Comparison of ENCODE assay signal across 25 cellular contexts in the genomic region with DNA sequence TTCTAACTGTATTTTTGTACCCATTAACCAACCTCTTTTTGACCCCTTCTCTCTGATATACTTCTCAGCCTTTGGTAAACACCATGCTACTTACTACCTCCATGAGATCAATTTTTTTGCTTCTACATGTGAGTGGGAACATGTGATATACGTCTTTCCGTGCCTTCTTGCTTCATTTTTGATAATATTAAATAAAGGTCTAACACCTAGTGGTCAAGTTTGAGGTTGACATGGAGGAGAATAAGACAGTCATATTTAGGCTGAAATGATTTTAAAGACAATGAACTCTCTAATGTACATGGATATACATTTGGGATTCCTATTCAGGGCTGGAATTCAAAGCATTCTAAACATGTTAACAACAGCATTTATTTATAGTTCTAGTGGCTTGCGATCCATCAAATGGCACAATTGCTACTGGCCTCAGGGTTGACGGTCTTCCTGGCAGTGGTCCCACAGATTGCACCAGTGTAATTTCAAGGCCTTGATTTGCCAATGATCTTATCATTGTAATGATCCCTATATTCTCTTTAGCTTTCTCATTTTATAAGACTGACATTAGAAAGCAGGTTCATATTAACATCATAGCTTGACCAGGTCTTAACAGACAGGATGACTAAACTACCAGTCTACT.
DNase-seq lines count a peak whose midpoint lies in the region; ATAC-seq, FAIRE-seq and TF ChIP-seq lines count a peak whose summit lies in the region.
"Had no signal": no experiment of that assay in that cellular context is flagged by ENCODE, and none has a peak within 500 bp of the region (broad histone marks: within the 10 kb centered on the region; RNA-seq: fewer than 3 reads in every experiment).

No MANE protein-coding gene starts in this region.

- H3K36me3 ChIP-seq in astrocyte (ENCODE audit: insufficient read depth, low read length) (no peaks in the 10 kb centered on the region), trophoblast cell (ENCODE audit: control insufficient read depth in 1 of 2, insufficient read depth in 2 of 2, low read length in 2 of 2) (no peaks in the 10 kb centered on the region)

- H4K12ac ChIP-seq in trophoblast cell (ENCODE audit: low read depth, low read length), result no peak overlapping the region

- no CpG with 5 or more reads among the region's 4 CpGs for WGBS in trophoblast cell (ENCODE audit: extremely low coverage, insufficient coverage, insufficient read length)

- H3K27me3 Mint-ChIP-seq in astrocyte (ENCODE audit: low read depth, unreplicated experiment), result no peaks in the 10 kb centered on the region
- H3K27me3 Mint-ChIP-seq: activated CD4-positive, alpha-beta T cell treated with anti-CD3 and anti-CD28 coated beads, Interleukin-2, amount 10 ng/mL, durations not matched to agents 24 days and 14 days; central memory CD8-positive, alpha-beta T cell had no signal

- TF ChIP-seq CTCF in astrocyte (IDR thresholded peaks at IDR 0.05; ENCODE audit: insufficient read depth, low read depth, low read length), result peak; percentile 8

- H3K27ac ChIP-seq in astrocyte (ENCODE audit: low read depth, low read length), result no peak overlapping the region
- H3K27ac ChIP-seq in trophoblast cell (ENCODE audit: low read depth, low read length), result no peak overlapping the region
- H3K27ac ChIP-seq: skin epidermis had no signal

- H3K4me3 Mint-ChIP-seq in astrocyte (ENCODE audit: unreplicated experiment), result no peak overlapping the region
- H3K4me3 Mint-ChIP-seq: activated CD4-positive, alpha-beta T cell treated with anti-CD3 and anti-CD28 coated beads, Interleukin-2, amount 10 ng/mL, durations not matched to agents 24 days and 14 days; activated T-cell treated with anti-CD3 and anti-CD28 coated beads, Interleukin-2, amount 50 U/mL, for 72 hours; central memory CD8-positive, alpha-beta T cell; nephron progenitor cell had no signal

- H3K27ac Mint-ChIP-seq in astrocyte (ENCODE audit: unreplicated experiment), result no peak overlapping the region
- H3K27ac Mint-ChIP-seq: activated CD4-positive, alpha-beta T cell treated with anti-CD3 and anti-CD28 coated beads, Interleukin-2, amount 10 ng/mL, durations not matched to agents 24 days and 14 days; activated T-cell treated with anti-CD3 and anti-CD28 coated beads, Interleukin-2, amount 50 U/mL, for 72 hours; nephron progenitor cell had no signal

- H3K4me1 ChIP-seq in astrocyte (ENCODE audit: insufficient read depth, low read length) (no peaks in the 10 kb centered on the region), trophoblast cell (ENCODE audit: control insufficient read depth in 1 of 2, insufficient read depth in 2 of 2, low read length in 2 of 2) (no peaks in the 10 kb centered on the region)

- no peak overlapping the region for H3K4me3 ChIP-seq in astrocyte (ENCODE audit: insufficient read depth, low read depth, low read length)
- H3K4me3 ChIP-seq in trophoblast cell (ENCODE audit: low read depth, low read length), result no peak overlapping the region
- H3K4me3 ChIP-seq: skin epidermis had no signal

- H3K36me3 Mint-ChIP-seq in astrocyte (ENCODE audit: low read depth, unreplicated experiment), result no peaks in the 10 kb centered on the region

- no peak overlapping the region for H2BK5ac ChIP-seq in trophoblast cell (ENCODE audit: low read depth, low read length, poor library complexity)

- H3K18ac ChIP-seq in trophoblast cell (ENCODE audit: low read length), result no peak overlapping the region

- no peak overlapping the region for H2BK12ac ChIP-seq in trophoblast cell (ENCODE audit: low read length)

- no peaks in the 10 kb centered on the region for H3K9me3 Mint-ChIP-seq in astrocyte (ENCODE audit: unreplicated experiment)
- H3K9me3 Mint-ChIP-seq: activated CD4-positive, alpha-beta T cell treated with anti-CD3 and anti-CD28 coated beads, Interleukin-2, amount 10 ng/mL, durations not matched to agents 24 days and 14 days; nephron progenitor cell had no signal

- H4K8ac ChIP-seq in trophoblast cell (ENCODE audit: low read depth, low read length), result no peak overlapping the region

- no peak for FAIRE-seq in HTR-8/SVneo (lab: Jason Lieb, UNC)
- FAIRE-seq in astrocyte (lab: Jason Lieb, UNC), result no peak

- no peak overlapping the region for H2AFZ ChIP-seq in astrocyte (ENCODE audit: low read depth, low read length)
- no peak overlapping the region for H2AFZ ChIP-seq in trophoblast cell (ENCODE audit: insufficient read depth, low read length, poor library complexity)

- no peaks in the 10 kb centered on the region for H3K79me2 ChIP-seq in astrocyte (ENCODE audit: insufficient read depth, low read length)
- H3K79me2 ChIP-seq in trophoblast cell (ENCODE audit: control insufficient read depth, insufficient read depth, low read length, poor library complexity), result no peaks in the 10 kb centered on the region

- H4K91ac ChIP-seq in trophoblast cell (ENCODE audit: low read depth, low read length), result no peak overlapping the region

- no peak overlapping the region for H3K23ac ChIP-seq in trophoblast cell (ENCODE audit: low read length)

- H4K20me1 ChIP-seq in astrocyte (ENCODE audit: insufficient read depth, low read length), result no peaks in the 10 kb centered on the region

- no peaks in the 10 kb centered on the region for H3K9me3 ChIP-seq in astrocyte (ENCODE audit: insufficient read depth, low read depth, low read length)
- H3K9me3 ChIP-seq in trophoblast cell (ENCODE audit: insufficient read depth, low read depth, low read length), result no peaks in the 10 kb centered on the region

- H3K4me2 ChIP-seq in astrocyte (ENCODE audit: low read length) (no peak overlapping the region), trophoblast cell (ENCODE audit: low read length) (no peak overlapping the region)

- ATAC-seq in GM18858 (IDR thresholded peaks at IDR 0.05; ENCODE audit: unreplicated experiment), result no peak
- ATAC-seq: activated T-cell treated with anti-CD3 and anti-CD28 coated beads, Interleukin-2, amount 50 U/mL, for 72 hours; stimulated activated naive CD8-positive, alpha-beta T cell treated with anti-CD3 and anti-CD28 coated beads, Interleukin-15, Interleukin-2, amounts not matched to agents 100 U/mL and 50 U/mL, for 24 hours had no signal

- no peaks in the 10 kb centered on the region for H3K27me3 ChIP-seq in astrocyte (ENCODE audit: insufficient read depth, low read length)
- no peaks in the 10 kb centered on the region for H3K27me3 ChIP-seq in trophoblast cell (ENCODE audit: insufficient read depth, low read length)

- H2BK120ac ChIP-seq in trophoblast cell (ENCODE audit: insufficient read depth, low read length, poor library complexity), result no peak overlapping the region

- no peak overlapping the region for H3K14ac ChIP-seq in trophoblast cell (ENCODE audit: low read length)

- DNase-seq in ELR (ENCODE audit: low read depth), result peak; percentile 42
- DNase-seq in HTR-8/SVneo (ENCODE audit: insufficient read length, low spot score), result peak; percentile 5
- no peak for DNase-seq in astrocyte (ENCODE audit: low read depth)
- peak; percentile 2 for DNase-seq in left kidney (ENCODE audit: low read depth, low spot score)
- DNase-seq in trophoblast cell, result no peak
- DNase-seq in NCI-H345 treated with DMSO at 0.1 percent for 48 hours (lab: John Stamatoyannopoulos, UW; ENCODE audit: unreplicated experiment), result no peak
- DNase-seq in RPMI8226, result no peak
- DNase-seq: activated CD4-positive, alpha-beta T cell treated with anti-CD3 and anti-CD28 coated beads, Interleukin-2, amount 10 ng/mL, durations not matched to agents 24 days and 14 days; activated naive CD4-positive, alpha-beta T cell treated with anti-CD3 and anti-CD28 coated beads, Interleukin-2, amount 50 U/mL, for 16 hours; activated T-cell treated with anti-CD3 and anti-CD28 coated beads, Interleukin-2, amount 50 U/mL, for 72 hours; anterior cingulate cortex; GDM1; Kasumi-1; NCI-H1092; NCI-H1930; NCI-H2227 treated with DMSO at 0.1 percent for 48 hours; NCI-H82; nephron progenitor cell; posterior cingulate gyrus; stimulated activated CD4-positive, alpha-beta T cell treated with anti-CD3 and anti-CD28 coated beads, Interleukin-4, amount 100 ng/mL, for 1 hour; stimulated activated naive CD8-positive, alpha-beta T cell treated with anti-CD3 and anti-CD28 coated beads, Interleukin-15, Interleukin-2, amounts not matched to agents 100 U/mL and 50 U/mL, for 24 hours; T-helper 2 cell had no signal

- H3K9ac ChIP-seq in astrocyte (ENCODE audit: low read length), result no peak overlapping the region
- no peak overlapping the region for H3K9ac ChIP-seq in trophoblast cell (ENCODE audit: low read length)

- no peak overlapping the region for H2AK5ac ChIP-seq in trophoblast cell (ENCODE audit: low read length)

- no peaks in the 10 kb centered on the region for H3K4me1 Mint-ChIP-seq in astrocyte (ENCODE audit: low read depth, unreplicated experiment)
- H3K4me1 Mint-ChIP-seq: activated CD4-positive, alpha-beta T cell treated with anti-CD3 and anti-CD28 coated beads, Interleukin-2, amount 10 ng/mL, durations not matched to agents 24 days and 14 days; central memory CD8-positive, alpha-beta T cell; nephron progenitor cell had no signal

- H3K79me1 ChIP-seq in trophoblast cell (ENCODE audit: low read length), result no peaks in the 10 kb centered on the region

- no peak overlapping the region for H3K4ac ChIP-seq in trophoblast cell (ENCODE audit: low read depth, low read length)

Comparison
In these comparisons a context has a peak if more than half of its experiments do, and no peak if none do; other contexts are left out.
1. DNase-seq: peak in ELR (single experiment), HTR-8/SVneo (single experiment) and left kidney (single experiment); none in astrocyte (single experiment), trophoblast cell (0 of 2), NCI-H345 treated with DMSO at 0.1 percent for 48 hours (single experiment) and RPMI8226 (single experiment).